Comparison of ENCODE assay signal across 14 cellular contexts in genomic region chr13:73168993-73169401, GRCh38.
A peak's percentile ranks its signal among the peaks of the same experiment; 100 is the strongest.
DNase-seq lines count a peak whose midpoint lies in the region; ATAC-seq, FAIRE-seq and TF ChIP-seq lines count a peak whose summit lies in the region.
"Had no signal": no experiment of that assay in that cellular context is flagged by ENCODE, and none has a peak within 500 bp of the region (broad histone marks: within the 10 kb centered on the region; RNA-seq: fewer than 3 reads in every experiment).

No MANE protein-coding gene starts in this region.

- no peaks in the 10 kb centered on the region for H3K79me2 ChIP-seq in H9 (ENCODE audit: insufficient read depth, low read length)
- H3K79me2 ChIP-seq in HepG2 (ENCODE audit: insufficient read depth, low read length) = no peaks in the 10 kb centered on the region

- H3K23ac ChIP-seq in H9 (ENCODE audit: insufficient read length, low read depth, low read length) = no peak overlapping the region

- no peak overlapping the region for H4K5ac ChIP-seq in H9 (ENCODE audit: insufficient read length, low read depth, low read length)

- no peak overlapping the region for H2BK15ac ChIP-seq in H9 (ENCODE audit: low read depth, low read length)

- H3K9me3 ChIP-seq in H9 (ENCODE audit: control insufficient read depth, low read depth, low read length) (no peaks in the 10 kb centered on the region), HepG2 (ENCODE audit: low read length) (no peaks in the 10 kb centered on the region)
- H3K9me3 ChIP-seq: psoas muscle had no signal

- H3K23me2 ChIP-seq in H9 (ENCODE audit: insufficient read length, low read depth, low read length, poor library complexity, severe bottlenecking) = no peaks in the 10 kb centered on the region

- no peak for TF ChIP-seq RAD21 in HepG2 (CRISPR knock-in tag; IDR thresholded peaks at IDR 0.05)

- no peak overlapping the region for H2AK5ac ChIP-seq in H9 (ENCODE audit: insufficient read length, low read length)

- no peaks in the 10 kb centered on the region for H3K27me3 ChIP-seq in H9 (ENCODE audit: insufficient read depth, low read length)
- H3K27me3 ChIP-seq in foreskin keratinocyte = no peaks in the 10 kb centered on the region
- H3K27me3 ChIP-seq in HepG2 (ENCODE audit: control insufficient read depth in 1 of 2, insufficient read depth in 2 of 2, low read length in 2 of 2) = no peaks in the 10 kb centered on the region

- POLR2A ChIA-PET in HepG2 (lab: Yijun Ruan, JAX) = no interaction called here

- no CpG with 5 or more reads among the region's 8 CpGs for WGBS in H9 (ENCODE audit: extremely low coverage, insufficient read length, low lambda C conversion rate)
- WGBS in HepG2 (ENCODE audit: low lambda C conversion rate) = 45% methylated on average over 7 of the region's 8 CpGs

- H3K36me3 Mint-ChIP-seq in H9 (ENCODE audit: insufficient read depth in 1 of 3, low read depth in 3 of 3) = no peaks in the 10 kb centered on the region; a peak in 1 of 7 replicates

- no peak overlapping the region for H3K4me3 ChIP-seq in HepG2 (replicated peaks in 1 of 3; ENCODE audit: insufficient read depth in 1 of 3, low read depth in 2 of 3, low read length in 3 of 3)
- H3K4me3 ChIP-seq: psoas muscle had no signal

- TF ChIP-seq CTCF in H9 (conservative IDR thresholded peaks at IDR 0.05) (no peak), foreskin keratinocyte (conservative IDR thresholded peaks at IDR 0.05) (no peak), HepG2 (CRISPR knock-in tag; IDR thresholded peaks at IDR 0.05) (no peak)

- H3K36me3 ChIP-seq in HepG2 (replicated peaks in 1 of 2; ENCODE audit: control insufficient read depth in 1 of 2, insufficient read depth in 2 of 2, low read length in 2 of 2) = no peaks in the 10 kb centered on the region

- TF ChIP-seq POLR2A in HepG2 (IDR thresholded peaks at IDR 0.05; ENCODE audit: insufficient read depth in 1 of 2, low read depth in 2 of 2, low read length in 2 of 2) = no peak

- DNase-seq in H9 = no peak
- DNase-seq in foreskin keratinocyte = peak; percentile 96 to 97
- DNase-seq in renal cortical epithelial cell (ENCODE audit: low read depth) = peak; percentile 36
- DNase-seq in activated CD4-positive, CD25-positive, alpha-beta regulatory T cell (lab: John Stamatoyannopoulos, UW) = no peak
- no peak for DNase-seq in HepG2 (ENCODE audit: low spot score)
- DNase-seq in SKM-1 (lab: John Stamatoyannopoulos, UW; ENCODE audit: unreplicated experiment) = no peak
- DNase-seq: NCI-H1092, NCI-H524, psoas muscle had no signal

- intact Hi-C loops in HepG2 (cut with micrococcal nuclease; ENCODE audit: unreplicated experiment) = no loop called here

- H3K4me1 Mint-ChIP-seq in H9 = peaks cover 22 to 29% of the 10 kb centered on the region in 2 experiments

- H3K79me1 ChIP-seq in H9 (ENCODE audit: insufficient read depth, low read depth, low read length, poor library complexity, severe bottlenecking) = no peaks in the 10 kb centered on the region

- no peak overlapping the region for H3K4me3 Mint-ChIP-seq in H9
- H3K4me3 Mint-ChIP-seq: T-helper 2 cell treated with Interferon-gamma antibody and Interleukin-4, amounts not matched to agents 5 μg/mL and 100 μg/mL, for 36 hours had no signal

- no peak overlapping the region for H2BK12ac ChIP-seq in H9 (ENCODE audit: insufficient read length, low read depth, low read length)

- FAIRE-seq in HepG2 (lab: Jason Lieb, UNC) = no peak
- FAIRE-seq: frontal cortex, RCC 7860 had no signal

- no peak overlapping the region for H3K14ac ChIP-seq in H9 (ENCODE audit: insufficient read depth, low read length)

- no peak overlapping the region for H4K8ac ChIP-seq in H9 (replicated peaks; ENCODE audit: insufficient read length, low read depth, low read length)

- H3K27ac ChIP-seq in H9 (ENCODE audit: insufficient read length, low read depth, low read length) = no peak overlapping the region
- H3K27ac ChIP-seq in foreskin keratinocyte = peak overlapping the region; percentile 98
- no peak overlapping the region for H3K27ac ChIP-seq in HepG2 (ENCODE audit: extremely low read length, insufficient read depth, low read length)
- H3K27ac ChIP-seq: psoas muscle had no signal

- H3K9me3 Mint-ChIP-seq in H9 = no peaks in the 10 kb centered on the region
- H3K9me3 Mint-ChIP-seq: T-helper 2 cell treated with Interferon-gamma antibody and Interleukin-4, amounts not matched to agents 5 μg/mL and 100 μg/mL, for 36 hours had no signal

- no peak overlapping the region for H3K18ac ChIP-seq in H9 (ENCODE audit: insufficient read length, low read depth, low read length)

- in situ Hi-C loops in HepG2 (cut with HindIII; ENCODE audit: extremely low pct_ligation_motif_present, low pct_unique_long_range_greater_than_20kb) = no loop called here

- TF ChIP-seq EP300 in HepG2 (IDR thresholded peaks at IDR 0.05; ENCODE audit: low read depth in 2 of 2, low read length in 2 of 2) = no peak
- no peak for TF ChIP-seq EP300 in HepG2 (CRISPR knock-in tag; IDR thresholded peaks at IDR 0.05; ENCODE audit: borderline replicate concordance)

- no peaks in the 10 kb centered on the region for H4K20me1 ChIP-seq in H9 (ENCODE audit: control insufficient read depth, insufficient read depth, insufficient read length)
- no peaks in the 10 kb centered on the region for H4K20me1 ChIP-seq in HepG2 (ENCODE audit: insufficient read depth, low read length)

- no peak overlapping the region for H3K9ac ChIP-seq in H9 (ENCODE audit: extremely low read depth, insufficient read length, low read length)
- no peak overlapping the region for H3K9ac ChIP-seq in HepG2 (ENCODE audit: insufficient read depth, low read depth, low read length)

- ATAC-seq in SK-N-SH treated with all-trans-retinoic acid at 6 μM for 48 hours (peak; percentile 18; the same call in 1 of the 3 replicates), foreskin keratinocyte (peak; percentile 78), HepG2 (no peak), GM21360 (IDR thresholded peaks at IDR 0.05; ENCODE audit: unreplicated experiment) (no peak)
- ATAC-seq: psoas muscle had no signal

- H3K27me3 Mint-ChIP-seq in H9 (ENCODE audit: low read depth) = no peaks in the 10 kb centered on the region

- no peak overlapping the region for H3K56ac ChIP-seq in H9 (ENCODE audit: insufficient read length, low read depth, low read length)

- peak overlapping the region; percentile 27 to 62 (median 33); a peak in 4 of 7 replicates for H3K27ac Mint-ChIP-seq in H9
- H3K27ac Mint-ChIP-seq: T-helper 2 cell treated with Interferon-gamma antibody and Interleukin-4, amounts not matched to agents 5 μg/mL and 100 μg/mL, for 36 hours had no signal

- H4K91ac ChIP-seq in H9 (ENCODE audit: insufficient read length, low read depth, low read length) = no peak overlapping the region

- H2BK5ac ChIP-seq in H9 (ENCODE audit: insufficient read length, low read length) = no peak overlapping the region

- H2AFZ ChIP-seq in H9 (ENCODE audit: low read length) = no peak overlapping the region
- no peak overlapping the region for H2AFZ ChIP-seq in HepG2 (ENCODE audit: low read length)

- H3K4me2 ChIP-seq in H9 (ENCODE audit: insufficient read depth, insufficient read length, low read length) = no peak overlapping the region
- no peak overlapping the region for H3K4me2 ChIP-seq in HepG2 (ENCODE audit: low read depth, low read length)

- H3K4ac ChIP-seq in H9 (ENCODE audit: low read depth, low read length) = no peak overlapping the region

- CTCF ChIA-PET in HepG2 (lab: Yijun Ruan, JAX; ENCODE audit: low intra/inter-chr PET ratio, low total read pairs) = no interaction called here

- no peak overlapping the region for H2BK120ac ChIP-seq in H9 (ENCODE audit: low read depth, low read length, poor library complexity, severe bottlenecking)

- no peak overlapping the region for H2BK20ac ChIP-seq in H9 (ENCODE audit: low read depth, low read length, poor library complexity, severe bottlenecking)

- H3K4me1 ChIP-seq in H9 (ENCODE audit: insufficient read depth, low read length) (peaks cover 3% of the 10 kb centered on the region; the same call in 1 of the 2 replicates), foreskin keratinocyte (peaks cover 47% of the 10 kb centered on the region), HepG2 (ENCODE audit: insufficient read depth, low read length) (peaks cover 30% of the 10 kb centered on the region)
- H3K4me1 ChIP-seq: psoas muscle had no signal

- no peak overlapping the region for H3T11ph ChIP-seq in H9 (ENCODE audit: low read length)

- no TSS peak for BruUV-seq in HepG2 (replicated peaks; lab: Mats Ljungman, UMichigan)

TF ChIP-seq in SK-N-SH treated with all-trans-retinoic acid at 6 μM for 48 hours, 23 proteins besides CTCF, POLR2A, EP300 and RAD21 (continues in another document):
- no peak for TF ChIP-seq CSDC2 (CRISPR knock-in tag; IDR thresholded peaks at IDR 0.05)
- TF ChIP-seq ESRRG (CRISPR knock-in tag; IDR thresholded peaks at IDR 0.05) = no peak
- TF ChIP-seq ARNTL (CRISPR knock-in tag; IDR thresholded peaks at IDR 0.05; ENCODE audit: borderline replicate concordance, low read depth) = no peak
- no peak for TF ChIP-seq ZNF565 (CRISPR knock-in tag; conservative IDR thresholded peaks at IDR 0.05; ENCODE audit: low read depth)
- no peak for TF ChIP-seq TOX (CRISPR knock-in tag; IDR thresholded peaks at IDR 0.05; ENCODE audit: borderline replicate concordance)

TF ChIP-seq in HepG2, 621 proteins besides CTCF, POLR2A, EP300 and RAD21 (continues in another document):
- no peak for TF ChIP-seq NR3C1 (CRISPR knock-in tag; IDR thresholded peaks at IDR 0.05)
- TF ChIP-seq ZBTB43 (CRISPR knock-in tag; conservative IDR thresholded peaks at IDR 0.05) = no peak
- TF ChIP-seq HNRNPLL (IDR thresholded peaks at IDR 0.05; ENCODE audit: low read depth, low read length, poor library complexity, severe bottlenecking) = no peak
- TF ChIP-seq, protein P1, sequence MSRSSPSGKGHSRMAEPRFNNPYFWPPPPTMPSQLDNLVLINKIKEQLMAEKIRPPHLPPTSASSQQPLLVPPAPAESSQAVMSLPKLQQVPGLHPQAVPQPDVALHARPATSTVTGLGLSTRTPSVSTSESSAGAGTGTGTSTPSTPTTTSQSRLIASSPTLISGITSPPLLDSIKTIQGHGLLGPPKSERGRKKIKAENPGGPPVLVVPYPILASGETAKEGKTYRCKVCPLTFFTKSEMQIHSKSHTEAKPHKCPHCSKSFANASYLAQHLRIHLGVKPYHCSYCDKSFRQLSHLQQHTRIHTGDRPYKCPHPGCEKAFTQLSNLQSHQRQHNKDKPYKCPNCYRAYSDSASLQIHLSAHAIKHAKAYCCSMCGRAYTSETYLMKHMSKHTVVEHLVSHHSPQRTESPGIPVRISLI (CRISPR knock-in tag; IDR thresholded peaks at IDR 0.05; ENCODE audit: borderline replicate concordance) = no peak
- no peak for TF ChIP-seq NPAS2 (CRISPR knock-in tag; IDR thresholded peaks at IDR 0.05; ENCODE audit: borderline replicate concordance)

Comparison
In these comparisons a context has a peak if more than half of its experiments do, and no peak if none do; other contexts are left out.
1. DNase-seq: peak in foreskin keratinocyte (2 of 2) and renal cortical epithelial cell (single experiment); none in H9 (single experiment), activated CD4-positive, CD25-positive, alpha-beta regulatory T cell (0 of 4), HepG2 (single experiment) and SKM-1 (single experiment).
2. ATAC-seq: peak in SK-N-SH treated with all-trans-retinoic acid at 6 μM for 48 hours (single experiment) and foreskin keratinocyte (single experiment); none in HepG2 (single experiment) and GM21360 (single experiment).